Comparison of ENCODE assay signal across 8 cellular contexts in the genomic region with DNA sequence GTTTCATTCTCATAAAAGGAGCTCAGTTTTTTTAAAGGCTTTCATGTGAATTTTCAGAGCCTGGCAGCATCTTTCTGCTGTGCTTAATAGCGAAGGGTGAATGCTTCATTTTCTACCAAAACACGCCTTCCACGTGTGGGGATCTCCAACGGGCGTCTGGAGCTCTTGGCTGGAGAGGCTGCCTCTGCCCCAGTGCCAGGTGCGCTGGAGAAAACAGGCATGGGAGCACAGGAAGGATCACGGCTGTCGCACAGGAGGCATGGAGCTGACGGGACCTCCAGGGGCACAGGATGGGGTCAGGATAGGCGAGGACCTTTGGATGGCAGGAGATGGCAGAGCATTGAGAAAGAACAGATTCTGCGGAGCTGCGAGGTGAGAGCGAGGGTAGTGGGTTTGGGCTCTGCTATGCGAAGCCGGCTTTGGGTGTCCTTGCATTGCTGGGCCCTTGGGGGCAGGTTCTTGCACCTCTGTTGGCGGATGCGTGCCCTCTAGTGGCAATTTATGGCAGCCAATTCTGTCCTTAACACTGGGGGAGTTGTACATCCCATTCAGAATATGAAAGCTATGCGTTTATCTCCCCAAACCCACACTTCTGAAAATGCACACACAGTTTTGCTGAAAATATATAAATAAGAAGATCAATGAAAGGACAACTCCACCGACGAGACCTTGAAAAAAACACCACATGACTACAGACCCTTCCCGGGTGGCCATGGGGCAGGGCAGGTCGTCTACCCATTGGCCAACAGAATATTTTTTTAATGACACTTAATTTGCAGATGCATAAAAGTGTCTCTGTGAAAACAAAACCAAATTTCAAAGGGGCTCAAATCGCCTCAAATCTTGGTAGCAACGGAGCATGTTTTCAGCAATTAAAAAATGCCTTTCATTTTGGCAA.
A peak's percentile ranks its signal among the peaks of the same experiment; 100 is the strongest.
DNase-seq lines count a peak whose midpoint lies in the region; ATAC-seq, FAIRE-seq and TF ChIP-seq lines count a peak whose summit lies in the region.

No MANE protein-coding gene starts in this region.

- TF ChIP-seq CTCF in SK-N-SH (IDR thresholded peaks at IDR 0.05) (peak; percentile 82), H1 (IDR thresholded peaks at IDR 0.05; ENCODE audit: control extremely low read depth in 1 of 3, insufficient read depth in 1 of 3, low read depth in 1 of 3, low read length in 3 of 3) (peak; percentile 91 to 100 (median 99)), nephron (IDR thresholded peaks at IDR 0.05; ENCODE audit: unreplicated experiment in 3 of 3) (peak; percentile 33 to 64 (median 59))

- H3K27me3 Mint-ChIP-seq in activated CD4-positive, alpha-beta T cell treated with anti-CD3 and anti-CD28 coated beads for 36 hours, result no peaks in the 10 kb centered on the region
- H3K27me3 Mint-ChIP-seq in nephron (ENCODE audit: low read depth), result peaks cover 14% of the 10 kb centered on the region

- ATAC-seq in activated CD4-positive, alpha-beta T cell treated with anti-CD3 and anti-CD28 coated beads for 36 hours, result peak; percentile 57
- ATAC-seq in GM21619 (IDR thresholded peaks at IDR 0.05; ENCODE audit: unreplicated experiment), result peak; percentile 74
- no peak for ATAC-seq in GM18858 (IDR thresholded peaks at IDR 0.05; ENCODE audit: unreplicated experiment)

- H3K56ac ChIP-seq in H1 (replicated peaks; ENCODE audit: insufficient read length, low read depth, low read length), result no peak overlapping the region

- POLR2A ChIA-PET in activated CD4-positive, alpha-beta T cell treated with anti-CD3 and anti-CD28 coated beads for 36 hours (lab: Charles Lee), result no interaction called here
- POLR2A ChIA-PET in SK-N-SH (lab: Yijun Ruan, JAX) (no interaction called here), H1 (lab: Charles Lee; ENCODE audit: partially characterized antibody) (interaction anchor here (1.2 kb wide), 1 partner anchor 10 kb away, joined by 3 read pairs; no protein-coding TSS in a partner anchor)

- H3F3A ChIP-seq in SK-N-SH (replicated peaks; ENCODE audit: insufficient read depth), result no peaks in the 10 kb centered on the region

- peaks cover 7% of the 10 kb centered on the region; the same call in 1 of the 2 replicates for H3K27me3 ChIP-seq in SK-N-SH (ENCODE audit: insufficient read depth)
- peaks cover 0 to 2% (median under 1%) of the 10 kb centered on the region in 4 experiments; a peak in 5 of 7 replicates for H3K27me3 ChIP-seq in H1 (replicated peaks in 1 of 4; ENCODE audit: control insufficient read depth in 3 of 4, extremely low read depth in 1 of 4, insufficient read depth in 3 of 4, low read length in 3 of 4)

- no peak overlapping the region for H2BK120ac ChIP-seq in H1 (replicated peaks; ENCODE audit: low read depth, low read length)

- 9% methylated on average over 20 of the region's 24 CpGs for WGBS in SK-N-SH (ENCODE audit: low lambda C conversion rate)
- 55% methylated on average over 24 of the region's 24 CpGs; no CpG with 5 or more reads in 1 of the 2 experiments for WGBS in H1 (ENCODE audit: extremely low coverage in 1 of 2, insufficient coverage in 1 of 2, insufficient read length in 1 of 2, insufficient replicate concordance in 2 of 2, low coverage in 1 of 2, low lambda C conversion rate in 2 of 2, missing lambda C conversion rate in 1 of 2), 2 experiments

- no peaks in the 10 kb centered on the region for H3K9me2 ChIP-seq in SK-N-SH

- H3K9me3 ChIP-seq in SK-N-SH (no peaks in the 10 kb centered on the region), H1 (ENCODE audit: insufficient read depth in 2 of 2, low read depth in 1 of 2, low read length in 1 of 2) (no peaks in the 10 kb centered on the region)

- H3K36me3 Mint-ChIP-seq in activated CD4-positive, alpha-beta T cell treated with anti-CD3 and anti-CD28 coated beads for 36 hours (ENCODE audit: low read depth), result no peaks in the 10 kb centered on the region
- no peaks in the 10 kb centered on the region for H3K36me3 Mint-ChIP-seq in nephron (ENCODE audit: low read depth)

- no peak overlapping the region for H2BK5ac ChIP-seq in H1 (ENCODE audit: low read depth, low read length)

- peak; percentile 63 for FAIRE-seq in H1 (lab: Jason Lieb, UNC)

- no peak overlapping the region for H3K18ac ChIP-seq in H1 (ENCODE audit: extremely low read depth, low read length)

- H3K4me2 ChIP-seq in SK-N-SH, result peak overlapping the region; percentile 55; the same call in 1 of the 2 replicates
- H3K4me2 ChIP-seq in H1 (ENCODE audit: insufficient read depth in 1 of 2, low read depth in 2 of 2, low read length in 2 of 2), result peak overlapping the region in 1 of 2 experiments; percentile 50; a peak in 1 of 4 replicates

- H4K5ac ChIP-seq in H1 (ENCODE audit: insufficient read length, low read depth, low read length), result no peak overlapping the region

- H3K27ac ChIP-seq in SK-N-SH (ENCODE audit: low read depth in 2 of 2, low read length in 1 of 2), result no peak overlapping the region
- H3K27ac ChIP-seq in H1 (ENCODE audit: low read depth, low read length), result no peak overlapping the region

- CTCF ChIA-PET in activated CD4-positive, alpha-beta T cell treated with anti-CD3 and anti-CD28 coated beads for 36 hours (lab: Charles Lee), result interaction anchor here (0.6 to 2.5 kb wide), 10 partner anchors 16 to 1547 kb away, joined by 3 to 7 read pairs (median 3); no protein-coding TSS in a partner anchor
- CTCF ChIA-PET in SK-N-SH (lab: Yijun Ruan, JAX), result interaction anchor here (0.7 to 2.3 kb wide), 15 partner anchors 9 to 208 kb away, joined by 3 to 14 read pairs (median 4); no protein-coding TSS in a partner anchor
- CTCF ChIA-PET in H1 (lab: Charles Lee; ENCODE audit: partially characterized antibody), result interaction anchor here (0.5 to 3.1 kb wide), 52 partner anchors 9 to 1209 kb away, joined by 3 to 22 read pairs (median 4); no protein-coding TSS in a partner anchor

- intact Hi-C loops in activated CD4-positive, alpha-beta T cell treated with anti-CD3 and anti-CD28 coated beads for 36 hours (cut with DNase I, micrococcal nuclease), result loop anchor here in 1 of 2 experiments (1.0 to 10.0 kb wide), 3 partner anchors 208 to 1544 kb away; no protein-coding TSS in a partner anchor

- DNase-seq in activated CD4-positive, alpha-beta T cell treated with anti-CD3 and anti-CD28 coated beads for 36 hours, result peak; percentile 74
- DNase-seq in activated CD4-positive, alpha-beta T cell treated with anti-CD3 and anti-CD28 coated beads, Interleukin-2, amount 50 U/mL, for 4 hours, result no peak
- DNase-seq in Kasumi-1 (lab: John Stamatoyannopoulos, UW) (peak; percentile 60 to 82), SK-N-SH (peak; percentile 54), H1 (ENCODE audit: low read depth in 1 of 2, low spot score in 2 of 2) (peak; percentile 38 to 85)

- no peak overlapping the region for H2AK5ac ChIP-seq in H1 (ENCODE audit: low read depth, low read length)

- no peak overlapping the region for H3K23ac ChIP-seq in H1 (ENCODE audit: insufficient read length)

- H3K9ac ChIP-seq in SK-N-SH (no peak overlapping the region), H1 (replicated peaks in 1 of 4; ENCODE audit: extremely low read depth in 1 of 4, low read depth in 3 of 4, low read length in 3 of 4) (no peak overlapping the region; a peak in 1 of 7 replicates)

- no peaks in the 10 kb centered on the region for H4K20me1 ChIP-seq in SK-N-SH (ENCODE audit: insufficient read depth)
- H4K20me1 ChIP-seq in H1 (replicated peaks in 1 of 2; ENCODE audit: control insufficient read depth in 1 of 2, insufficient read depth in 2 of 2, low read length in 2 of 2), result no peaks in the 10 kb centered on the region

- H3K36me3 ChIP-seq in SK-N-SH (replicated peaks in 1 of 2; ENCODE audit: control insufficient read depth in 1 of 2, insufficient read depth in 2 of 2, low read length in 1 of 2), result no peaks in the 10 kb centered on the region
- H3K36me3 ChIP-seq in H1 (ENCODE audit: control insufficient read depth in 2 of 4, insufficient read depth in 4 of 4, low read length in 3 of 4), result no peaks in the 10 kb centered on the region

- H3K23me2 ChIP-seq in H1 (ENCODE audit: low read depth, low read length), result no peaks in the 10 kb centered on the region

- no peak overlapping the region for H2AFZ ChIP-seq in SK-N-SH (ENCODE audit: low read depth)
- H2AFZ ChIP-seq in H1 (ENCODE audit: low read length), result peak overlapping the region; percentile 92

- H4K91ac ChIP-seq in H1 (replicated peaks; ENCODE audit: insufficient read length, low read length), result no peak overlapping the region

- H2BK12ac ChIP-seq in H1 (ENCODE audit: low read depth, low read length), result no peak overlapping the region

- H3K4me1 ChIP-seq in SK-N-SH (ENCODE audit: control insufficient read depth in 1 of 2, insufficient read depth in 2 of 2, low read depth in 1 of 2, low read length in 1 of 2), result no peaks in the 10 kb centered on the region
- no peaks in the 10 kb centered on the region; a peak in 1 of 7 replicates for H3K4me1 ChIP-seq in H1 (replicated peaks in 1 of 4; ENCODE audit: control insufficient read depth in 3 of 4, insufficient read depth in 4 of 4, low read length in 3 of 4)

- H3K79me1 ChIP-seq in H1 (ENCODE audit: low read depth, low read length), result no peaks in the 10 kb centered on the region

- no peak overlapping the region for H2BK15ac ChIP-seq in H1 (ENCODE audit: low read length)

- H3K9me3 Mint-ChIP-seq in activated CD4-positive, alpha-beta T cell treated with anti-CD3 and anti-CD28 coated beads for 36 hours (ENCODE audit: low read depth), result no peaks in the 10 kb centered on the region
- H3K9me3 Mint-ChIP-seq in nephron, result no peaks in the 10 kb centered on the region

- TF ChIP-seq POLR2A in H1 (IDR thresholded peaks at IDR 0.05; ENCODE audit: control extremely low read depth in 1 of 2, low read depth in 2 of 2, low read length in 2 of 2), result no peak

- no peaks in the 10 kb centered on the region for H3K79me2 ChIP-seq in SK-N-SH (ENCODE audit: insufficient read depth)
- H3K79me2 ChIP-seq in H1 (ENCODE audit: control insufficient read depth in 1 of 2, insufficient read depth in 2 of 2, low read length in 2 of 2), result no peaks in the 10 kb centered on the region

- no peak overlapping the region for H3K4ac ChIP-seq in H1 (replicated peaks; ENCODE audit: insufficient read length, low read depth, low read length)

- H4K8ac ChIP-seq in H1 (ENCODE audit: extremely low read depth, insufficient read depth, low read length), result peak overlapping the region; percentile 87; the same call in 1 of the 2 replicates

- no peak overlapping the region for H3K27ac Mint-ChIP-seq in activated CD4-positive, alpha-beta T cell treated with anti-CD3 and anti-CD28 coated beads for 36 hours
- H3K27ac Mint-ChIP-seq in nephron, result no peak overlapping the region

- no peak for TF ChIP-seq EP300 in SK-N-SH (IDR thresholded peaks at IDR 0.05; ENCODE audit: borderline replicate concordance in 1 of 2, low read depth in 1 of 2, low read length in 1 of 2)
- no peak for TF ChIP-seq EP300 in H1 (IDR thresholded peaks at IDR 0.05; ENCODE audit: borderline replicate concordance in 1 of 2, low read depth in 2 of 2, low read length in 2 of 2)

- H3K4me3 Mint-ChIP-seq in activated CD4-positive, alpha-beta T cell treated with anti-CD3 and anti-CD28 coated beads for 36 hours, result no peak overlapping the region
- no peak overlapping the region for H3K4me3 Mint-ChIP-seq in nephron

- no peak overlapping the region for H3K14ac ChIP-seq in H1 (ENCODE audit: insufficient read length)

- H3K4me1 Mint-ChIP-seq in activated CD4-positive, alpha-beta T cell treated with anti-CD3 and anti-CD28 coated beads for 36 hours, result no peaks in the 10 kb centered on the region
- peaks cover 13% of the 10 kb centered on the region for H3K4me1 Mint-ChIP-seq in nephron

- no peak overlapping the region for H2BK20ac ChIP-seq in H1 (ENCODE audit: low read length)

- TF ChIP-seq RAD21 in SK-N-SH (IDR thresholded peaks at IDR 0.05; ENCODE audit: low read length) (peak; percentile 54), H1 (IDR thresholded peaks at IDR 0.05 in 1 of 2, conservative IDR thresholded peaks at IDR 0.05 in 1 of 2; ENCODE audit: low read depth in 2 of 2, low read length in 2 of 2) (peak; percentile 76 to 84)

- H3K4me3 ChIP-seq in SK-N-SH (ENCODE audit: low read depth in 2 of 2, low read length in 1 of 2) (peak overlapping the region in 1 of 2 experiments; percentile 30; a peak in 2 of 4 replicates), H1 (ENCODE audit: extremely low read depth in 1 of 4, insufficient read depth in 2 of 4, low read depth in 3 of 4, low read length in 4 of 4) (0 out of 8 replicates have a peak overlapping the region, but pooled peaks of 1 of the 4 experiments have one; percentile 8)

Comparison
In these comparisons a context has a peak if more than half of its experiments do, and no peak if none do; other contexts are left out.
1. DNase-seq: peak in activated CD4-positive, alpha-beta T cell treated with anti-CD3 and anti-CD28 coated beads for 36 hours (single experiment), Kasumi-1 (2 of 2), SK-N-SH (single experiment) and H1 (2 of 2); none in activated CD4-positive, alpha-beta T cell treated with anti-CD3 and anti-CD28 coated beads, Interleukin-2, amount 50 U/mL, for 4 hours (0 of 2).
2. Peak in every context shown above with its lines, with median percentiles within 50 percentile points of each other: CTCF ChIP-seq.